8 cellular contexts compared by ENCODE assay signal in genomic region chr15:82139823-82140268, GRCh38.
DNase-seq lines count a peak whose midpoint lies in the region; ATAC-seq, FAIRE-seq and TF ChIP-seq lines count a peak whose summit lies in the region.

No MANE protein-coding gene starts in this region.

- no peak overlapping the region for H3K23ac ChIP-seq in H1 (ENCODE audit: insufficient read length)

- H3K4me2 ChIP-seq in GM23248 (ENCODE audit: unreplicated experiment) (peak overlapping the region; percentile 51), OCI-LY1 (ENCODE audit: low read length) (no peak overlapping the region), H1 (ENCODE audit: insufficient read depth in 1 of 2, low read depth in 2 of 2, low read length in 2 of 2) (no peak overlapping the region), neural cell (ENCODE audit: low read length) (no peak overlapping the region)

- H4K8ac ChIP-seq in H1 (ENCODE audit: extremely low read depth, insufficient read depth, low read length): no peak overlapping the region

- TF ChIP-seq CTCF in OCI-LY1 (IDR thresholded peaks at IDR 0.05; ENCODE audit: low read length) (peak; percentile 66), H1 (IDR thresholded peaks at IDR 0.05; ENCODE audit: control extremely low read depth in 1 of 3, insufficient read depth in 1 of 3, low read depth in 1 of 3, low read length in 3 of 3) (peak in 2 of 3 experiments; percentile 55 to 58; a peak in 2 of 4 replicates), neural cell (IDR thresholded peaks at IDR 0.05; ENCODE audit: poor library complexity, severe bottlenecking) (peak; percentile 78)

- H3K9ac ChIP-seq in GM23248 (peak overlapping the region; percentile 50), OCI-LY1 (ENCODE audit: low read length) (no peak overlapping the region), H1 (replicated peaks in 1 of 4; ENCODE audit: extremely low read depth in 1 of 4, low read depth in 3 of 4, low read length in 3 of 4) (no peak overlapping the region), neural cell (ENCODE audit: low read length) (no peak overlapping the region)

- H2BK20ac ChIP-seq in H1 (ENCODE audit: low read length): no peak overlapping the region

- DNase-seq in AG20443 (ENCODE audit: low spot score) (peak; percentile 47), GM23248 (peak; percentile 85), H1 (ENCODE audit: low read depth in 1 of 2, low spot score in 2 of 2) (no peak), UCSD-AML1 (lab: John Stamatoyannopoulos, UW; ENCODE audit: unreplicated experiment) (no peak), NCI-H2029 (lab: John Stamatoyannopoulos, UW) (no peak)

- POLR2A ChIA-PET in H1 (lab: Charles Lee; ENCODE audit: partially characterized antibody): interaction anchor here (1.5 kb wide), 1 partner anchor 10 kb away, joined by 5 read pairs; no protein-coding TSS in a partner anchor

- H3K79me1 ChIP-seq in H1 (ENCODE audit: low read depth, low read length): no peaks in the 10 kb centered on the region

- in situ Hi-C loops in GM23248 (cut with MboI): no loop called here

- no peak overlapping the region for H3K4ac ChIP-seq in H1 (replicated peaks; ENCODE audit: insufficient read length, low read depth, low read length)

- no peak for TF ChIP-seq POLR2A in H1 (IDR thresholded peaks at IDR 0.05; ENCODE audit: control extremely low read depth in 1 of 2, low read depth in 2 of 2, low read length in 2 of 2)

- TF ChIP-seq RAD21 in H1 (IDR thresholded peaks at IDR 0.05 in 1 of 2, conservative IDR thresholded peaks at IDR 0.05 in 1 of 2; ENCODE audit: low read depth in 2 of 2, low read length in 2 of 2): peak; percentile 38 to 50; a peak in 3 of 4 replicates
- peak; percentile 72 for TF ChIP-seq RAD21 in neural cell (conservative IDR thresholded peaks at IDR 0.05)

- H3K9me2 ChIP-seq in GM23248 (ENCODE audit: insufficient read depth) (no peaks in the 10 kb centered on the region), OCI-LY1 (ENCODE audit: low read depth, low read length) (no peaks in the 10 kb centered on the region), neural cell (ENCODE audit: insufficient read depth, low read length) (no peaks in the 10 kb centered on the region)

- no peaks in the 10 kb centered on the region for H3K9me3 ChIP-seq in GM23248 (ENCODE audit: low read depth)
- no peaks in the 10 kb centered on the region for H3K9me3 ChIP-seq in OCI-LY1 (ENCODE audit: low read length)
- no peaks in the 10 kb centered on the region for H3K9me3 ChIP-seq in H1 (ENCODE audit: insufficient read depth in 2 of 2, low read depth in 1 of 2, low read length in 1 of 2)
- no peaks in the 10 kb centered on the region for H3K9me3 ChIP-seq in neural cell (ENCODE audit: low read length)

- no peak overlapping the region for H3K56ac ChIP-seq in H1 (replicated peaks; ENCODE audit: insufficient read length, low read depth, low read length)

- H3K79me2 ChIP-seq in GM23248 (ENCODE audit: insufficient read depth): no peaks in the 10 kb centered on the region
- no peaks in the 10 kb centered on the region for H3K79me2 ChIP-seq in OCI-LY1 (ENCODE audit: insufficient read depth, low read length)
- H3K79me2 ChIP-seq in H1 (ENCODE audit: control insufficient read depth in 1 of 2, insufficient read depth in 2 of 2, low read length in 2 of 2): no peaks in the 10 kb centered on the region
- no peaks in the 10 kb centered on the region for H3K79me2 ChIP-seq in neural cell (replicated peaks; ENCODE audit: insufficient read depth, low read length)

- no peak overlapping the region for H3K14ac ChIP-seq in H1 (ENCODE audit: insufficient read length)

- H3K36me3 ChIP-seq in GM23248 (ENCODE audit: low read depth) (peaks cover 6% of the 10 kb centered on the region), OCI-LY1 (ENCODE audit: insufficient read depth, low read length) (peaks cover 31% of the 10 kb centered on the region; the same call in 1 of the 2 replicates), H1 (ENCODE audit: control insufficient read depth in 2 of 4, insufficient read depth in 4 of 4, low read length in 3 of 4) (peaks cover 0 to 10% (median 9%) of the 10 kb centered on the region in 4 experiments; a peak in 5 of 8 replicates), neural cell (ENCODE audit: insufficient read depth, low read length) (no peaks in the 10 kb centered on the region)

- no peaks in the 10 kb centered on the region for H3K23me2 ChIP-seq in H1 (ENCODE audit: low read depth, low read length)

- H3K4me3 ChIP-seq in GM23248 (no peak overlapping the region), OCI-LY1 (ENCODE audit: low read depth, low read length, poor library complexity, severe bottlenecking) (no peak overlapping the region), H1 (ENCODE audit: extremely low read depth in 1 of 4, insufficient read depth in 2 of 4, low read depth in 3 of 4, low read length in 4 of 4) (no peak overlapping the region), neural cell (ENCODE audit: low read length) (no peak overlapping the region)

- H2BK5ac ChIP-seq in H1 (ENCODE audit: low read depth, low read length): no peak overlapping the region

- H3K27ac ChIP-seq in GM23248 (peak overlapping the region; percentile 57), OCI-LY1 (ENCODE audit: low read depth, low read length, poor library complexity, severe bottlenecking) (no peak overlapping the region), H1 (ENCODE audit: low read depth, low read length) (no peak overlapping the region; the same call in 1 of the 2 replicates), neural cell (ENCODE audit: low read length) (no peak overlapping the region)

- 0 to 1% methylated on average over 5 of the region's 5 CpGs for WGBS in GM23248 (ENCODE audit: low coverage in 1 of 2, low lambda C conversion rate in 2 of 2, missing lambda C conversion rate in 2 of 2), 2 experiments
- 32% methylated on average over 5 of the region's 5 CpGs; no CpG with 5 or more reads in 1 of the 2 experiments for WGBS in H1 (ENCODE audit: extremely low coverage in 1 of 2, insufficient coverage in 1 of 2, insufficient read length in 1 of 2, insufficient replicate concordance in 2 of 2, low coverage in 1 of 2, low lambda C conversion rate in 2 of 2, missing lambda C conversion rate in 1 of 2), 2 experiments

- peak overlapping the region; percentile 66 for H2AFZ ChIP-seq in GM23248
- no peak overlapping the region for H2AFZ ChIP-seq in OCI-LY1 (ENCODE audit: low read length)
- no peak overlapping the region; the same call in 1 of the 2 replicates for H2AFZ ChIP-seq in H1 (ENCODE audit: low read length)
- peak overlapping the region; percentile 52 for H2AFZ ChIP-seq in neural cell (ENCODE audit: low read depth, low read length)

- H2BK12ac ChIP-seq in H1 (ENCODE audit: low read depth, low read length): no peak overlapping the region

- H3F3A ChIP-seq in GM23248 (ENCODE audit: insufficient read depth): peaks cover 53% of the 10 kb centered on the region
- no peaks in the 10 kb centered on the region for H3F3A ChIP-seq in OCI-LY1 (ENCODE audit: insufficient read depth, low read length)
- H3F3A ChIP-seq in neural cell (ENCODE audit: insufficient read depth, low read length, poor library complexity, severe bottlenecking): no peaks in the 10 kb centered on the region

- H3K4me1 ChIP-seq in GM23248 (ENCODE audit: insufficient read depth) (peaks cover 52% of the 10 kb centered on the region), OCI-LY1 (ENCODE audit: insufficient read depth, low read length, severe bottlenecking) (no peaks in the 10 kb centered on the region), H1 (replicated peaks in 1 of 4; ENCODE audit: control insufficient read depth in 3 of 4, insufficient read depth in 4 of 4, low read length in 3 of 4) (no peaks in the 10 kb centered on the region)

- FAIRE-seq in H1 (lab: Jason Lieb, UNC): peak; percentile 55

- H3K27me3 ChIP-seq in GM23248 (replicated peaks; ENCODE audit: insufficient read depth) (no peaks in the 10 kb centered on the region), OCI-LY1 (ENCODE audit: insufficient read depth, low read length) (no peaks in the 10 kb centered on the region), H1 (replicated peaks in 1 of 4; ENCODE audit: control insufficient read depth in 3 of 4, extremely low read depth in 1 of 4, insufficient read depth in 3 of 4, low read length in 3 of 4) (no peaks in the 10 kb centered on the region), neural cell (ENCODE audit: insufficient read depth, low read depth, low read length) (no peaks in the 10 kb centered on the region)

- no peak overlapping the region for H2AK5ac ChIP-seq in H1 (ENCODE audit: low read depth, low read length)

- CTCF ChIA-PET in H1 (lab: Charles Lee; ENCODE audit: partially characterized antibody): interaction anchor here (0.7 to 5.2 kb wide), 23 partner anchors 10 to 730 kb away, joined by 3 to 38 read pairs (median 4); no protein-coding TSS in a partner anchor

- TF ChIP-seq EP300 in H1 (IDR thresholded peaks at IDR 0.05; ENCODE audit: borderline replicate concordance in 1 of 2, low read depth in 2 of 2, low read length in 2 of 2) (no peak), neural cell (conservative IDR thresholded peaks at IDR 0.05; ENCODE audit: poor library complexity, severe bottlenecking) (no peak)

- H2BK120ac ChIP-seq in H1 (replicated peaks; ENCODE audit: low read depth, low read length): no peak overlapping the region

- H2BK15ac ChIP-seq in H1 (ENCODE audit: low read length): no peak overlapping the region

- H3K18ac ChIP-seq in H1 (ENCODE audit: extremely low read depth, low read length): no peak overlapping the region

- no peak overlapping the region for H4K5ac ChIP-seq in H1 (ENCODE audit: insufficient read length, low read depth, low read length)

- H4K20me1 ChIP-seq in GM23248 (ENCODE audit: insufficient read depth): no peaks in the 10 kb centered on the region
- H4K20me1 ChIP-seq in OCI-LY1 (ENCODE audit: insufficient read depth, low read length): no peaks in the 10 kb centered on the region
- no peaks in the 10 kb centered on the region for H4K20me1 ChIP-seq in H1 (replicated peaks in 1 of 2; ENCODE audit: control insufficient read depth in 1 of 2, insufficient read depth in 2 of 2, low read length in 2 of 2)
- H4K20me1 ChIP-seq in neural cell (ENCODE audit: insufficient read depth): no peaks in the 10 kb centered on the region

- H4K91ac ChIP-seq in H1 (replicated peaks; ENCODE audit: insufficient read length, low read length): no peak overlapping the region

- ATAC-seq in HG03442 (IDR thresholded peaks at IDR 0.05; ENCODE audit: unreplicated experiment): no peak

TF ChIP-seq in H1, 55 proteins besides CTCF, POLR2A, EP300 and RAD21:
- TF ChIP-seq KDM5A (IDR thresholded peaks at IDR 0.05; ENCODE audit: low read length) (no peak), YY1 (IDR thresholded peaks at IDR 0.05; ENCODE audit: low read depth, low read length) (peak; percentile 80; the same call in 1 of the 2 replicates), CHD2 (IDR thresholded peaks at IDR 0.05; ENCODE audit: low read length) (no peak), ZNF274 (IDR thresholded peaks at IDR 0.05; ENCODE audit: borderline replicate concordance, extremely low read depth, low read length) (no peak)

TF ChIP-seq in neural cell, 6 proteins besides CTCF, POLR2A, EP300 and RAD21:
- TF ChIP-seq SMC3 (conservative IDR thresholded peaks at IDR 0.05; ENCODE audit: poor library complexity) (peak; percentile 80), POLR2AphosphoS5 (IDR thresholded peaks at IDR 0.05) (no peak)

Comparison
In these comparisons a context has a peak if more than half of its experiments do, and no peak if none do; other contexts are left out.
1. DNase-seq: peak in AG20443 (single experiment) and GM23248 (single experiment); none in H1 (0 of 2), UCSD-AML1 (single experiment) and NCI-H2029 (single experiment).
2. H2AFZ ChIP-seq: peak in GM23248 (single experiment) and neural cell (single experiment); none in OCI-LY1 (single experiment) and H1 (single experiment).
3. Peak in every context shown above with its lines, with median percentiles within 50 percentile points of each other: CTCF ChIP-seq.